8 cellular contexts compared by ENCODE assay signal in the genomic region with DNA sequence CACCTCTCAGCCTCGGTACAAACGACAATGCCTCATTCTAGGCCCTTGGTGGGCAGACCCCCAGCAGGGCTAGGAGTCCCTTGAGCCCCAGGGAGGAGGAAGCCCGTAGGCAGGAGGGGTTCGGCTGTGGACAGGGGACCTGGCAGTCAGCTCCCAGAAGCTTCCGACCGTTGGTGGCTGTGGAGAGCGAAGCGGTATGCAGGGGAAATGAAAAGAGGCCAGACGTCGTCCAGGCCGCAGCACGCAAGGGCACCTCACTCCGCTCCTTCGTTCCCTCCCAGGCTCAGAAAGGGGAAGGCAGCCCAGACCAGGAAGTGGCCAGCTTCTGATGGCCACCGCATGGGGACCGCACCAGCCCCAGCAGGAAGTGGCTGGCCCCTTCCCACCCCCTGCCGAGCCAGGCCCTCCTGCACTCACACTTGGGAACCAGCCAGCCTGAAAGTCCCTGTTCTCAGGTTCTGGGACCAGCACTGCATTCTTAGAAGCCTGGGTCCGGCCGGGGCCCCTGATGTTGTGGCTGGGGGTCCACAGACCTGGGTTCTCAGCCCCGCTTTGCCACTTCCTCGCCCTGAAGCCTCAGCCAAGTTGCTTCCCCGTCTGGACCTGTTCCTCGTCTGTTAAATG.
A peak's percentile ranks its signal among the peaks of the same experiment; 100 is the strongest.
DNase-seq lines count a peak whose midpoint lies in the region; ATAC-seq, FAIRE-seq and TF ChIP-seq lines count a peak whose summit lies in the region.

No MANE protein-coding gene starts in this region.

- no peak overlapping the region for H2AFZ ChIP-seq in OCI-LY1 (ENCODE audit: low read length)

- no peaks in the 10 kb centered on the region for H3K9me2 ChIP-seq in OCI-LY1 (ENCODE audit: low read depth, low read length)

- DNase-seq in GM18507 (ENCODE audit: extremely low spot score, insufficient read length, low read depth) (no peak), Right ventricle myocardium superior (peak; percentile 72), spleen (peak; percentile 93), mesenteric fat pad (ENCODE audit: low spot score) (no peak), prostate gland (ENCODE audit: low spot score) (no peak)
- DNase-seq in activated CD4-positive, CD25-positive, alpha-beta regulatory T cell treated with anti-CD3 and anti-CD28 coated beads, Interleukin-2, amount 50 U/mL, for 72 hours = no peak

- no peak overlapping the region for H3K4me3 ChIP-seq in OCI-LY1 (ENCODE audit: low read depth, low read length, poor library complexity, severe bottlenecking)
- H3K4me3 ChIP-seq in spleen = peak overlapping the region in 1 of 8 donors; percentile 39
- no peak overlapping the region for H3K4me3 ChIP-seq in prostate gland

- H3K9ac ChIP-seq in OCI-LY1 (ENCODE audit: low read length) = no peak overlapping the region; the same call in 1 of the 2 replicates

- 17 to 50% (median 27%) methylated on average over 15 to 23 of the region's 23 CpGs for WGBS in spleen, 5 donors
- 89% methylated on average over 23 of the region's 23 CpGs for WGBS in prostate gland

- FAIRE-seq in GM18507 (lab: Jason Lieb, UNC) = peak; percentile 93

- H3K4me1 ChIP-seq in OCI-LY1 (ENCODE audit: insufficient read depth, low read length, severe bottlenecking) (peaks cover 43% of the 10 kb centered on the region), spleen (peaks cover 50 to 93% (median 74%) of the 10 kb centered on the region in 6 donors), prostate gland (replicated peaks) (peaks cover 5% of the 10 kb centered on the region)

- H4K20me1 ChIP-seq in OCI-LY1 (ENCODE audit: insufficient read depth, low read length) = no peaks in the 10 kb centered on the region

- intact Hi-C loops in Right ventricle myocardium superior (cut with DNase I) (no loop called here), spleen (cut with DNase I; ENCODE audit: low total_unique reads) (no loop called here), prostate gland (cut with DNase I) (no loop called here)

- H3K4me2 ChIP-seq in OCI-LY1 (ENCODE audit: low read length) = peak overlapping the region; percentile 58; the same call in 1 of the 2 replicates

- peak; percentile 65 for ATAC-seq in Right ventricle myocardium superior (ENCODE audit: poor library complexity)
- no peak for ATAC-seq in GM21786 (IDR thresholded peaks at IDR 0.05; ENCODE audit: unreplicated experiment)

- TF ChIP-seq CTCF in OCI-LY1 (IDR thresholded peaks at IDR 0.05; ENCODE audit: low read length) = no peak
- TF ChIP-seq CTCF in spleen (IDR thresholded peaks at IDR 0.05 in 8 of 11, conservative IDR thresholded peaks at IDR 0.05 in 3 of 11) = no peak
- TF ChIP-seq CTCF in prostate gland (IDR thresholded peaks at IDR 0.05) = no peak

- no peaks in the 10 kb centered on the region for H3K9me3 ChIP-seq in OCI-LY1 (ENCODE audit: low read length)
- no peaks in the 10 kb centered on the region for H3K9me3 ChIP-seq in spleen
- H3K9me3 ChIP-seq in prostate gland = no peaks in the 10 kb centered on the region

- TF ChIP-seq POLR2A in spleen (IDR thresholded peaks at IDR 0.05) (no peak), prostate gland (IDR thresholded peaks at IDR 0.05) (no peak)

- no peaks in the 10 kb centered on the region for H3K79me2 ChIP-seq in OCI-LY1 (ENCODE audit: insufficient read depth, low read length)

- no peaks in the 10 kb centered on the region for H3F3A ChIP-seq in OCI-LY1 (ENCODE audit: insufficient read depth, low read length)

- no peaks in the 10 kb centered on the region for H3K36me3 ChIP-seq in OCI-LY1 (ENCODE audit: insufficient read depth, low read length)
- H3K36me3 ChIP-seq in spleen = no peaks in the 10 kb centered on the region
- no peaks in the 10 kb centered on the region for H3K36me3 ChIP-seq in prostate gland

- H3K27me3 ChIP-seq in OCI-LY1 (ENCODE audit: insufficient read depth, low read length) = no peaks in the 10 kb centered on the region
- no peaks in the 10 kb centered on the region for H3K27me3 ChIP-seq in spleen (replicated peaks in 1 of 7)
- H3K27me3 ChIP-seq in prostate gland (replicated peaks; ENCODE audit: insufficient read depth) = peaks cover 2% of the 10 kb centered on the region

- H3K27ac ChIP-seq in OCI-LY1 (ENCODE audit: low read depth, low read length, poor library complexity, severe bottlenecking) (peak overlapping the region; percentile 95), spleen (peak overlapping the region; percentile 45 to 84 (median 80)), prostate gland (no peak overlapping the region)

Comparison
In these comparisons a context has a peak if more than half of its experiments do, and no peak if none do; other contexts are left out.
1. DNase-seq: peak in Right ventricle myocardium superior (single experiment) and spleen (single experiment); none in GM18507 (single experiment), mesenteric fat pad (single experiment), prostate gland (single experiment) and activated CD4-positive, CD25-positive, alpha-beta regulatory T cell treated with anti-CD3 and anti-CD28 coated beads, Interleukin-2, amount 50 U/mL, for 72 hours (single experiment).
2. H3K27ac ChIP-seq: peak in OCI-LY1 (single experiment) and spleen (8 of 8); none in prostate gland (0 of 2).